Comparison of ENCODE assay signal across 9 cellular contexts in genomic region chr9:124852829-124853531, GRCh38. TPM values are rescaled to one million over a fixed set of nuclear protein-coding genes. Genes with fewer than 3 reads are reported as not detected.
DNase-seq lines count a peak whose midpoint lies in the region; ATAC-seq and TF ChIP-seq lines count a peak whose summit lies in the region.
"Had no signal": no experiment of that assay in that cellular context is flagged by ENCODE, and none has a peak within 500 bp of the region (broad histone marks: within the 10 kb centered on the region; RNA-seq: fewer than 3 reads in every experiment).

Gene WDR38, plus strand, starts transcription at chr9:124853460. Its CDS starts 72 bp downstream, at chr9:124853532.

- ATAC-seq in GM21423 (IDR thresholded peaks at IDR 0.05; ENCODE audit: unreplicated experiment), result peak; percentile 67

- TF ChIP-seq CTCF in Caco-2 (IDR thresholded peaks at IDR 0.05; ENCODE audit: insufficient read depth in 1 of 2, low read depth in 1 of 2, low read length in 1 of 2, severe bottlenecking in 1 of 2, unreplicated experiment in 1 of 2), result peak; percentile 78 to 99

- H3K27me3 ChIP-seq in Caco-2 (replicated peaks; ENCODE audit: control insufficient read depth, insufficient read depth, low read length) (no peaks in the 10 kb centered on the region), thymus (ENCODE audit: control insufficient read depth, insufficient read depth) (peaks cover 5% of the 10 kb centered on the region)

- CTCF ChIA-PET in Caco-2 (lab: Charles Lee), result interaction anchor here (0.5 to 11.7 kb wide), 30 partner anchors 8 to 472 kb away, joined by 3 to 325 read pairs (median 4); partner anchors contain the start of genes ARPC5L, HSPA5, NR6A1 and OLFML2A

- H3K9ac ChIP-seq in SK-N-MC (ENCODE audit: insufficient read length), result no peak within 1 kb of the TSS

- peaks cover 49% of the 10 kb centered on the region for H3K36me3 Mint-ChIP-seq in Caco-2 (ENCODE audit: insufficient read depth, unreplicated experiment)

- no peaks in the 10 kb centered on the region for H3K9me3 ChIP-seq in Caco-2
- no peaks in the 10 kb centered on the region for H3K9me3 ChIP-seq in SK-N-MC (ENCODE audit: low read depth, low read length)
- H3K9me3 ChIP-seq in thymus (ENCODE audit: control insufficient read depth), result no peaks in the 10 kb centered on the region

- H3K4me3 Mint-ChIP-seq in Caco-2 (ENCODE audit: unreplicated experiment), result peak within 1 kb of the TSS; percentile 75

- peaks cover 6% of the 10 kb centered on the region for H3K4me1 Mint-ChIP-seq in Caco-2 (ENCODE audit: low read depth, unreplicated experiment)

- H3K36me3 ChIP-seq in Caco-2 (ENCODE audit: control insufficient read depth, insufficient read depth, low read length), result no peaks in the 10 kb centered on the region; the same call in 1 of the 2 replicates
- H3K36me3 ChIP-seq in SK-N-MC (ENCODE audit: insufficient read depth, low read length), result peaks cover 14% of the 10 kb centered on the region
- peaks cover 16% of the 10 kb centered on the region for H3K36me3 ChIP-seq in thymus (ENCODE audit: control insufficient read depth, insufficient read depth)

- H3K4me3 ChIP-seq in Caco-2 (ENCODE audit: low read depth, low read length) (peak within 1 kb of the TSS; percentile 47), SK-N-MC (peak within 1 kb of the TSS; percentile 76), thymus (ENCODE audit: low read length) (peak within 1 kb of the TSS; percentile 41)

- intact Hi-C loops in Caco-2 (cut with micrococcal nuclease; ENCODE audit: unreplicated experiment), result loop anchor here (1.0 to 2.0 kb wide), 4 partner anchors 34 to 141 kb away; no protein-coding TSS in a partner anchor

- H3K27ac ChIP-seq in SK-N-MC (no peak within 1 kb of the TSS), thymus (ENCODE audit: low read depth) (no peak within 1 kb of the TSS)
- H3K27ac ChIP-seq: epithelial cell of prostate had no signal

- 4% methylated on average over 51 of the region's 51 CpGs for WGBS in thymus

- DNase-seq in Caco-2 (peak; percentile 83 to 85), KG1 (lab: John Stamatoyannopoulos, UW) (peak; percentile 78), SK-N-MC (ENCODE audit: low read depth, low spot score) (no peak), glomerular visceral epithelial cell (ENCODE audit: extremely low spot score) (peak; percentile 81), occipital lobe (lab: John Stamatoyannopoulos, UW) (peak; percentile 54)
- DNase-seq in activated naive CD4-positive, alpha-beta T cell treated with anti-CD3 and anti-CD28 coated beads, Interleukin-2, amount 50 U/mL, for 16 hours, result peak; percentile 74

- H3K4me1 ChIP-seq in Caco-2, result peaks cover 7% of the 10 kb centered on the region; the same call in 1 of the 2 replicates
- H3K4me1 ChIP-seq in thymus (ENCODE audit: control insufficient read depth, insufficient read depth, low read length), result peaks cover 4% of the 10 kb centered on the region

- peak within 1 kb of the TSS; percentile 76 for H3K27ac Mint-ChIP-seq in Caco-2 (ENCODE audit: unreplicated experiment)

- POLR2A ChIA-PET in Caco-2 (lab: Charles Lee), result interaction anchor here (0.5 to 1.4 kb wide), 5 partner anchors 9 to 326 kb away, joined by 3 to 9 read pairs (median 3); partner anchors contain the start of genes ARPC5L and RPL35

- H3K27me3 Mint-ChIP-seq in Caco-2 (ENCODE audit: insufficient read depth, unreplicated experiment), result no peaks in the 10 kb centered on the region

- BruUV-seq in Caco-2 (replicated peaks; lab: Mats Ljungman, UMichigan), result no TSS peak

- no peaks in the 10 kb centered on the region for H3K9me3 Mint-ChIP-seq in Caco-2 (ENCODE audit: unreplicated experiment)

RNA-seq across cellular contexts. Expression of gene WDR38, which starts in this region (rescaled TPM):
- not detected in 2 replicates for total RNA-seq in Caco-2 (2022)
- total RNA-seq in occipital lobe, result not detected
- polyA plus RNA-seq in thymus, result 0.30 TPM

Comparison
In these comparisons a context has a peak if more than half of its experiments do, and no peak if none do; other contexts are left out.
1. Peak in DNase-seq and H3K4me3 ChIP-seq in Caco-2; RNA of the gene not detected or under 1 TPM.
2. Peak in DNase-seq in occipital lobe; RNA of the gene not detected or under 1 TPM.